ENCODE assay signal across 21 cellular contexts in genomic region chr3:169964176-169964575, GRCh38. TPM values are rescaled to one million over a fixed set of nuclear protein-coding genes. Genes with fewer than 3 reads are reported as not detected.
DNase-seq lines count a peak whose midpoint lies in the region; ATAC-seq and TF ChIP-seq lines count a peak whose summit lies in the region.
"Had no signal": no experiment of that assay in that cellular context is flagged by ENCODE, and none has a peak within 500 bp of the region (broad histone marks: within the 10 kb centered on the region; RNA-seq: fewer than 3 reads in every experiment).

No MANE protein-coding gene starts in this region.

- WGBS in stomach, 5 donors: 27 to 55% (median 33%) methylated on average over 2 of the region's 2 CpGs

- peak overlapping the region; percentile 81 for H3K4me3 ChIP-seq in SU-DHL-6 (ENCODE audit: insufficient read depth, low read length, poor library complexity, severe bottlenecking)
- H3K4me3 ChIP-seq in stomach: no peak overlapping the region
- H3K4me3 ChIP-seq in lower lobe of right lung: no peak overlapping the region
- H3K4me3 ChIP-seq: esophagus muscularis mucosa, thoracic aorta had no signal

- peaks cover 40% of the 10 kb centered on the region for H3K4me1 Mint-ChIP-seq in activated naive CD8-positive, alpha-beta T cell (ENCODE audit: low read depth)
- H3K4me1 Mint-ChIP-seq in activated naive CD8-positive, alpha-beta T cell treated with anti-CD3 and anti-CD28 coated beads for 36 hours: peaks cover 31% of the 10 kb centered on the region

- H3K36me3 ChIP-seq in SU-DHL-6 (ENCODE audit: low read length) (peaks cover 18% of the 10 kb centered on the region), stomach (no peaks in the 10 kb centered on the region), lower lobe of right lung (no peaks in the 10 kb centered on the region)
- H3K36me3 ChIP-seq: esophagus muscularis mucosa, thoracic aorta had no signal

- no peaks in the 10 kb centered on the region for H3K27me3 Mint-ChIP-seq in activated naive CD8-positive, alpha-beta T cell
- H3K27me3 Mint-ChIP-seq in activated naive CD8-positive, alpha-beta T cell treated with anti-CD3 and anti-CD28 coated beads for 36 hours: no peaks in the 10 kb centered on the region
- H3K27me3 Mint-ChIP-seq: activated T-cell treated with anti-CD3 and anti-CD28 coated beads, Interleukin-2, amount 50 U/mL, for 24 hours had no signal

- H3K4me1 ChIP-seq in foreskin keratinocyte: peaks cover 14% of the 10 kb centered on the region
- H3K4me1 ChIP-seq in stomach: peaks cover under 1 to 28% (median 20%) of the 10 kb centered on the region in 4 donors
- H3K4me1 ChIP-seq in lower lobe of right lung: peaks cover 21% of the 10 kb centered on the region

- peak overlapping the region; percentile 47 for H3K27ac Mint-ChIP-seq in activated naive CD8-positive, alpha-beta T cell
- H3K27ac Mint-ChIP-seq in activated naive CD8-positive, alpha-beta T cell treated with anti-CD3 and anti-CD28 coated beads for 36 hours: no peak overlapping the region
- H3K27ac Mint-ChIP-seq: activated CD4-positive, alpha-beta T cell treated with anti-CD3 and anti-CD28 coated beads, Interleukin-2, amount 10 ng/mL, durations not matched to agents 24 days and 14 days; activated T-cell treated with anti-CD3 and anti-CD28 coated beads, Interleukin-2, amount 50 U/mL, for 24 hours; dendritic cell treated with granulocyte-macrophage colony-stimulating factor and Interleukin-4, amounts not matched to agents 40 ng/mL and 50 ng/mL, for 4 days; T-helper 1 cell treated with Interleukin-12 subunit alpha and Interleukin-12 subunit beta and Interleukin-4 antibody, amounts not matched to agents 30 μg/mL and 1 μg/mL, for 36 hours had no signal

- peaks cover 2% of the 10 kb centered on the region for H3K36me3 Mint-ChIP-seq in activated naive CD8-positive, alpha-beta T cell
- peaks cover 10% of the 10 kb centered on the region for H3K36me3 Mint-ChIP-seq in activated naive CD8-positive, alpha-beta T cell treated with anti-CD3 and anti-CD28 coated beads for 36 hours

- H2AFZ ChIP-seq in SU-DHL-6 (ENCODE audit: low read depth, low read length, severe bottlenecking): no peak overlapping the region

- peak overlapping the region; percentile 75 for H3K9ac ChIP-seq in SU-DHL-6 (ENCODE audit: low read length)

- H3K4me2 ChIP-seq in SU-DHL-6 (ENCODE audit: low read depth, low read length, poor library complexity, severe bottlenecking): peak overlapping the region; percentile 96

- H3K79me2 ChIP-seq in SU-DHL-6 (ENCODE audit: insufficient read depth, low read length): peaks cover 82% of the 10 kb centered on the region

- H3F3A ChIP-seq in SU-DHL-6 (ENCODE audit: insufficient read depth): peaks cover 49% of the 10 kb centered on the region

- peak overlapping the region; percentile 97 for H3K27ac ChIP-seq in SU-DHL-6 (ENCODE audit: low read depth, low read length)
- H3K27ac ChIP-seq in foreskin keratinocyte: no peak overlapping the region
- H3K27ac ChIP-seq in stomach: no peak overlapping the region
- no peak overlapping the region for H3K27ac ChIP-seq in lower lobe of right lung
- H3K27ac ChIP-seq: esophagus muscularis mucosa, thoracic aorta had no signal

- no peak for TF ChIP-seq EP300 in stomach (IDR thresholded peaks at IDR 0.05)

- no peaks in the 10 kb centered on the region for H3K9me3 ChIP-seq in SU-DHL-6 (ENCODE audit: insufficient read depth, low read length)
- H3K9me3 ChIP-seq in stomach: no peaks in the 10 kb centered on the region
- H3K9me3 ChIP-seq in lower lobe of right lung: no peaks in the 10 kb centered on the region
- H3K9me3 ChIP-seq: esophagus muscularis mucosa, thoracic aorta had no signal

- TF ChIP-seq CTCF in SU-DHL-6 (IDR thresholded peaks at IDR 0.05; ENCODE audit: insufficient read depth, low read length, poor library complexity, severe bottlenecking): no peak
- no peak for TF ChIP-seq CTCF in foreskin keratinocyte (conservative IDR thresholded peaks at IDR 0.05)
- no peak for TF ChIP-seq CTCF in stomach (IDR thresholded peaks at IDR 0.05)
- no peak for TF ChIP-seq CTCF in lower lobe of right lung (IDR thresholded peaks at IDR 0.05)

- no peaks in the 10 kb centered on the region for H3K9me2 ChIP-seq in SU-DHL-6 (replicated peaks; ENCODE audit: insufficient read depth, low read length)

- intact Hi-C loops in stomach (cut with DNase I; ENCODE audit: low total_unique reads): no loop called here
- intact Hi-C loops in lower lobe of right lung (cut with DNase I): no loop called here

- ATAC-seq in foreskin keratinocyte (no peak), lower lobe of right lung (no peak), HG02938 (IDR thresholded peaks at IDR 0.05; ENCODE audit: unreplicated experiment) (no peak)

- H3K4me3 Mint-ChIP-seq in activated naive CD8-positive, alpha-beta T cell: no peak overlapping the region
- no peak overlapping the region for H3K4me3 Mint-ChIP-seq in activated naive CD8-positive, alpha-beta T cell treated with anti-CD3 and anti-CD28 coated beads for 36 hours
- H3K4me3 Mint-ChIP-seq: activated CD4-positive, alpha-beta T cell treated with anti-CD3 and anti-CD28 coated beads, Interleukin-2, amount 10 ng/mL, durations not matched to agents 24 days and 14 days; activated T-cell treated with anti-CD3 and anti-CD28 coated beads, Interleukin-2, amount 50 U/mL, for 24 hours; dendritic cell treated with granulocyte-macrophage colony-stimulating factor and Interleukin-4, amounts not matched to agents 40 ng/mL and 50 ng/mL, for 4 days; T-helper 1 cell treated with Interleukin-12 subunit alpha and Interleukin-12 subunit beta and Interleukin-4 antibody, amounts not matched to agents 30 μg/mL and 1 μg/mL, for 36 hours had no signal

- H3K9me3 Mint-ChIP-seq in activated naive CD8-positive, alpha-beta T cell (ENCODE audit: low read depth): no peaks in the 10 kb centered on the region
- H3K9me3 Mint-ChIP-seq in activated naive CD8-positive, alpha-beta T cell treated with anti-CD3 and anti-CD28 coated beads for 36 hours: peaks cover 6% of the 10 kb centered on the region
- H3K9me3 Mint-ChIP-seq: activated T-cell treated with anti-CD3 and anti-CD28 coated beads, Interleukin-2, amount 50 U/mL, for 24 hours; dendritic cell treated with granulocyte-macrophage colony-stimulating factor and Interleukin-4, amounts not matched to agents 40 ng/mL and 50 ng/mL, for 4 days had no signal

- H4K20me1 ChIP-seq in SU-DHL-6 (ENCODE audit: low read depth, low read length): no peaks in the 10 kb centered on the region

- H3K27me3 ChIP-seq in SU-DHL-6 (ENCODE audit: low read length): no peaks in the 10 kb centered on the region
- peaks cover 6% of the 10 kb centered on the region for H3K27me3 ChIP-seq in foreskin keratinocyte
- H3K27me3 ChIP-seq in stomach: no peaks in the 10 kb centered on the region
- H3K27me3 ChIP-seq in lower lobe of right lung (ENCODE audit: low read depth): no peaks in the 10 kb centered on the region
- H3K27me3 ChIP-seq: esophagus muscularis mucosa had no signal

- no peak for DNase-seq in activated naive CD8-positive, alpha-beta T cell treated with anti-CD3 and anti-CD28 coated beads for 36 hours
- DNase-seq in foreskin keratinocyte (peak; percentile 10 to 48), stomach (peak; percentile 49), putamen (ENCODE audit: low spot score) (no peak), lower lobe of right lung (no peak)
- DNase-seq: activated CD4-positive, alpha-beta T cell treated with anti-CD3 and anti-CD28 coated beads, Interleukin-2, amount 10 ng/mL, durations not matched to agents 24 days and 14 days; activated T-cell treated with anti-CD3 and anti-CD28 coated beads, Interleukin-2, amount 50 U/mL, for 24 hours; amygdala; COR-L47; NCI-H187 treated with DMSO at 0.1 percent for 48 hours; NCI-H526 had no signal

- TF ChIP-seq POLR2A in stomach (IDR thresholded peaks at IDR 0.05): no peak

RNA-seq across cellular contexts. Expression of gene SEC62, which starts 2.4 kb away (rescaled TPM):
- total RNA-seq in activated naive CD8-positive, alpha-beta T cell treated with anti-CD3 and anti-CD28 coated beads for 36 hours: 10 to 100 TPM; 63.3 to 64.2 TPM
- total RNA-seq in foreskin keratinocyte: 38.2 and 50.0 TPM in 2 replicates
- 48.9 and 50.4 TPM in 2 replicates for polyA plus RNA-seq in foreskin keratinocyte
- 10 to 100 TPM; 12.1 to 79.9 (median 45.5) TPM for total RNA-seq in stomach
- polyA plus RNA-seq in stomach: 100 to 1,000 TPM in 1 of 3 donors, 10 to 100 TPM in 2; 38.1 to 239 (median 80.2) TPM
- total RNA-seq in lower lobe of right lung: 153 TPM

RNA-seq across cellular contexts. Expression of gene SAMD7, which starts 52.8 kb away (rescaled TPM):
- total RNA-seq in activated naive CD8-positive, alpha-beta T cell treated with anti-CD3 and anti-CD28 coated beads for 36 hours: not detected
- not detected in 2 replicates for total RNA-seq in foreskin keratinocyte
- not detected in 2 replicates for polyA plus RNA-seq in foreskin keratinocyte
- total RNA-seq in stomach: not detected
- not detected for polyA plus RNA-seq in stomach
- total RNA-seq in lower lobe of right lung: not detected
- total RNA-seq: A673; activated CD4-positive, alpha-beta T cell treated with anti-CD3 and anti-CD28 coated beads, Interleukin-2, amount 10 ng/mL, durations not matched to agents 24 days and 14 days; esophagus muscularis mucosa; LHCN-M2; myocyte; thoracic aorta had no signal

Comparison
In these comparisons a context has a peak if more than half of its experiments do, and no peak if none do; other contexts are left out.
1. DNase-seq: peak in foreskin keratinocyte (2 of 2) and stomach (single experiment); none in activated naive CD8-positive, alpha-beta T cell treated with anti-CD3 and anti-CD28 coated beads for 36 hours (single experiment), putamen (single experiment) and lower lobe of right lung (single experiment).